ENCODE assay signal across 8 cellular contexts in genomic region chr12:109879332-109880048, GRCh38. TPM values are rescaled to one million over a fixed set of nuclear protein-coding genes. Genes with fewer than 3 reads are reported as not detected.
DNase-seq lines count a peak whose midpoint lies in the region; FAIRE-seq and TF ChIP-seq lines count a peak whose summit lies in the region.

No MANE protein-coding gene starts in this region.

- H3K4me1 ChIP-seq in BE2C: peaks cover 4% of the 10 kb centered on the region
- H3K4me1 ChIP-seq in vagina: peaks cover 55% of the 10 kb centered on the region

- H3K9me3 ChIP-seq in BE2C (no peaks in the 10 kb centered on the region), vagina (no peaks in the 10 kb centered on the region)

- H3K4me1 Mint-ChIP-seq in IgD-negative memory B cell: peaks cover 26 to 47% (median 34%) of the 10 kb centered on the region in 3 donors
- H3K4me1 Mint-ChIP-seq in mesothelial cell of epicardium: peaks cover 42% of the 10 kb centered on the region

- TF ChIP-seq POLR2A in vagina (IDR thresholded peaks at IDR 0.05): no peak
- no peak for TF ChIP-seq POLR2A in GM12891 (IDR thresholded peaks at IDR 0.05; ENCODE audit: low read depth, low read length)

- H3K27me3 ChIP-seq in BE2C: peaks cover 36% of the 10 kb centered on the region
- H3K27me3 ChIP-seq in vagina: no peaks in the 10 kb centered on the region

- H3K36me3 ChIP-seq in BE2C (no peaks in the 10 kb centered on the region), vagina (no peaks in the 10 kb centered on the region)

- H3K27ac Mint-ChIP-seq in IgD-negative memory B cell (peak overlapping the region; percentile 80 to 98 (median 89)), mesothelial cell of epicardium (peak overlapping the region; percentile 89)

- intact Hi-C loops in vagina (cut with DNase I): loop anchor here (5.0 kb wide), 1 partner anchor 72 kb away; no protein-coding TSS in a partner anchor

- peaks cover 2% of the 10 kb centered on the region for H3K36me3 Mint-ChIP-seq in IgD-negative memory B cell
- H3K36me3 Mint-ChIP-seq in mesothelial cell of epicardium: no peaks in the 10 kb centered on the region

- FAIRE-seq in GM12891 (lab: Jason Lieb, UNC): no peak

- H3K27ac ChIP-seq in vagina: peak overlapping the region; percentile 89

- DNase-seq in BE2C (no peak), cardiac fibroblast (ENCODE audit: low read depth in 2 of 2) (peak in 1 of 2 donors; percentile 26), mesothelial cell of epicardium (ENCODE audit: low spot score in 2 of 2, unreplicated experiment in 2 of 2) (no peak), vagina (ENCODE audit: extremely low spot score in 2 of 2) (no peak), NCI-H2196 treated with DMSO at 0.1 percent for 48 hours (lab: John Stamatoyannopoulos, UW; ENCODE audit: unreplicated experiment) (no peak), GM12891 (ENCODE audit: insufficient read length, low spot score) (no peak)
- no peak for DNase-seq in stimulated activated CD4-positive, alpha-beta T cell treated with anti-CD3 and anti-CD28 coated beads, Interleukin-4, amount 100 ng/mL, for 1 hour

- no peaks in the 10 kb centered on the region for H3K9me3 Mint-ChIP-seq in IgD-negative memory B cell
- H3K9me3 Mint-ChIP-seq in mesothelial cell of epicardium: no peaks in the 10 kb centered on the region

- H3K27me3 Mint-ChIP-seq in IgD-negative memory B cell (no peaks in the 10 kb centered on the region), mesothelial cell of epicardium (ENCODE audit: low read depth) (peaks cover 17% of the 10 kb centered on the region)

- peak overlapping the region; percentile 86 to 97 (median 92) for H3K4me3 Mint-ChIP-seq in IgD-negative memory B cell
- H3K4me3 Mint-ChIP-seq in mesothelial cell of epicardium: peak overlapping the region; percentile 96

- H3K4me3 ChIP-seq in BE2C (ENCODE audit: low read depth, low read length): peak overlapping the region; percentile 80
- peak overlapping the region; percentile 79 to 88 for H3K4me3 ChIP-seq in cardiac fibroblast (replicated peaks in 1 of 2; ENCODE audit: low read depth in 2 of 2, low read length in 2 of 2)
- peak overlapping the region; percentile 89 to 94 for H3K4me3 ChIP-seq in vagina

- TF ChIP-seq CTCF in BE2C (IDR thresholded peaks at IDR 0.05; ENCODE audit: low read depth, low read length): no peak
- no peak for TF ChIP-seq CTCF in cardiac fibroblast (IDR thresholded peaks at IDR 0.05; ENCODE audit: low read depth, low read length)
- TF ChIP-seq CTCF in mesothelial cell of epicardium (IDR thresholded peaks at IDR 0.05; ENCODE audit: unreplicated experiment): no peak
- TF ChIP-seq CTCF in vagina (IDR thresholded peaks at IDR 0.05): no peak

TF ChIP-seq in GM12891, 5 proteins besides CTCF, POLR2A, EP300 and RAD21:
- TF ChIP-seq POLR2AphosphoS5 (IDR thresholded peaks at IDR 0.05; ENCODE audit: low read depth, low read length) (no peak), PAX5 (IDR thresholded peaks at IDR 0.05; ENCODE audit: insufficient read depth, low read length, severe bottlenecking) (no peak), POU2F2 (IDR thresholded peaks at IDR 0.05; ENCODE audit: low read depth, low read length) (no peak), SPI1 (IDR thresholded peaks at IDR 0.05; ENCODE audit: low read depth, low read length) (no peak), TAF1 (IDR thresholded peaks at IDR 0.05; ENCODE audit: low read depth, low read length) (no peak)

RNA-seq across cellular contexts. Expression of gene GLTP, which starts 0.9 kb away (rescaled TPM):
- 29.7 TPM for polyA plus RNA-seq in BE2C (2012; ENCODE audit: insufficient read depth, insufficient read length, low read depth)
- polyA plus RNA-seq in IgD-negative memory B cell: 47.8 TPM
- total RNA-seq in mesothelial cell of epicardium (23.8 to 25.7 TPM (median 24.3 TPM) in 3 replicates), vagina (158 TPM)
- polyA plus RNA-seq in GM12891 (2012; ENCODE audit: low read depth, missing spikeins): 10.7 TPM

RNA-seq across cellular contexts. Expression of gene TCHP, which starts 20.6 kb away (rescaled TPM):
- polyA plus RNA-seq in BE2C (2012; ENCODE audit: insufficient read depth, insufficient read length, low read depth): 67.4 TPM
- 12.5 TPM for polyA plus RNA-seq in IgD-negative memory B cell
- total RNA-seq in mesothelial cell of epicardium (16.6 to 18.6 TPM (median 18.0 TPM) in 3 replicates), vagina (21.1 TPM)
- polyA plus RNA-seq in GM12891 (2012; ENCODE audit: low read depth, missing spikeins): 8.5 TPM

RNA-seq across cellular contexts. Expression of gene TRPV4, which starts 46.3 kb away (rescaled TPM):
- not detected for polyA plus RNA-seq in BE2C (2012; ENCODE audit: insufficient read depth, insufficient read length, low read depth)
- polyA plus RNA-seq in IgD-negative memory B cell: not detected
- total RNA-seq in mesothelial cell of epicardium (3.7 to 4.3 TPM (median 4.1 TPM) in 3 replicates), vagina (5.6 TPM)
- not detected for polyA plus RNA-seq in GM12891 (2012; ENCODE audit: low read depth, missing spikeins)
